ENCODE assay signal across 1 cellular context in genomic region chr2:113229795-113230194, GRCh38.
TF ChIP-seq lines count a peak whose summit lies in the region.

No MANE protein-coding gene starts in this region.

TF ChIP-seq in A549, 52 proteins besides CTCF, POLR2A, EP300 and RAD21 (continued from another document):
- TF ChIP-seq ZNF302 (CRISPR knock-in tag; IDR thresholded peaks at IDR 0.05) (no peak), TFCP2L1 (CRISPR knock-in tag; IDR thresholded peaks at IDR 0.05) (no peak), MAZ (IDR thresholded peaks at IDR 0.05; ENCODE audit: borderline replicate concordance, low read depth, low read length) (no peak), MYC (IDR thresholded peaks at IDR 0.05; ENCODE audit: borderline replicate concordance, low read length) (no peak), BHLHE40 (IDR thresholded peaks at IDR 0.05; ENCODE audit: low read depth, low read length) (no peak), NR3C1 (IDR thresholded peaks at IDR 0.05) (no peak), HMGXB4 (CRISPR knock-in tag; IDR thresholded peaks at IDR 0.05; ENCODE audit: borderline replicate concordance) (no peak), ATOH8 (CRISPR knock-in tag; IDR thresholded peaks at IDR 0.05; ENCODE audit: low read depth) (no peak), KDM1A (IDR thresholded peaks at IDR 0.05; ENCODE audit: low read depth) (no peak), RCOR1 (IDR thresholded peaks at IDR 0.05; ENCODE audit: low read depth, low read length) (no peak)
- TF ChIP-seq, protein P1, sequence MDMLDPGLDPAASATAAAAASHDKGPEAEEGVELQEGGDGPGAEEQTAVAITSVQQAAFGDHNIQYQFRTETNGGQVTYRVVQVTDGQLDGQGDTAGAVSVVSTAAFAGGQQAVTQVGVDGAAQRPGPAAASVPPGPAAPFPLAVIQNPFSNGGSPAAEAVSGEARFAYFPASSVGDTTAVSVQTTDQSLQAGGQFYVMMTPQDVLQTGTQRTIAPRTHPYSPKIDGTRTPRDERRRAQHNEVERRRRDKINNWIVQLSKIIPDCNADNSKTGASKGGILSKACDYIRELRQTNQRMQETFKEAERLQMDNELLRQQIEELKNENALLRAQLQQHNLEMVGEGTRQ (IDR thresholded peaks at IDR 0.05) = no peak
